8 cellular contexts compared by ENCODE assay signal in genomic region chr19:41575998-41576397, GRCh38.
DNase-seq lines count a peak whose midpoint lies in the region; ATAC-seq and TF ChIP-seq lines count a peak whose summit lies in the region.

CEACAM21 (plus strand) TSS chr19:41576166; CDS start chr19:41576275, 109 bp downstream.

- H3K9ac ChIP-seq in SK-N-MC (ENCODE audit: insufficient read length) = no peak within 1 kb of the TSS

- H3K9me3 ChIP-seq in SK-N-MC (ENCODE audit: low read depth, low read length) = no peaks in the 10 kb centered on the region

- peak; percentile 39 for DNase-seq in activated gamma-delta T cell treated with Interleukin-2 at 50 U/mL for 16 hours
- no peak for DNase-seq in activated gamma-delta T cell (lab: John Stamatoyannopoulos, UW)
- no peak for DNase-seq in SK-N-MC (ENCODE audit: low read depth, low spot score)
- DNase-seq in central memory CD4-positive, alpha-beta T cell = peak; percentile 32
- no peak for DNase-seq in HEK293T (ENCODE audit: extremely low spot score)

- CTCF ChIA-PET in HEK293T (lab: Yijun Ruan, JAX) = no interaction called here

- POLR2A ChIA-PET in HEK293T (lab: Yijun Ruan, JAX) = no interaction called here

- peak within 1 kb of the TSS; percentile 53 for H3K4me3 ChIP-seq in SK-N-MC
- H3K4me3 ChIP-seq in skin epidermis = peak within 1 kb of the TSS in 1 of 7 experiments; percentile 10

- H3K36me3 ChIP-seq in SK-N-MC (ENCODE audit: insufficient read depth, low read length) = no peaks in the 10 kb centered on the region

- ATAC-seq in HG03095 (IDR thresholded peaks at IDR 0.05; ENCODE audit: unreplicated experiment) = no peak
- no peak for ATAC-seq in GM21360 (IDR thresholded peaks at IDR 0.05; ENCODE audit: unreplicated experiment)

- H3K27ac ChIP-seq in SK-N-MC (no peak within 1 kb of the TSS), skin epidermis (peak within 1 kb of the TSS in 14 of 21 experiments; percentile 5 to 89 (median 56))

TF ChIP-seq in HEK293T, 16 proteins besides CTCF, POLR2A, EP300 and RAD21:
- no peak for TF ChIP-seq L3MBTL2 (conservative IDR thresholded peaks at IDR 0.05)
- no peak for TF ChIP-seq PKNOX1 (IDR thresholded peaks at IDR 0.05)
- TF ChIP-seq TARDBP (IDR thresholded peaks at IDR 0.05) = no peak
- no peak for TF ChIP-seq ELF4 (IDR thresholded peaks at IDR 0.05)
- no peak for TF ChIP-seq BHLHE40 (IDR thresholded peaks at IDR 0.05; ENCODE audit: borderline replicate concordance)

Comparison
In these comparisons a context has a peak if more than half of its experiments do, and no peak if none do; other contexts are left out.
1. DNase-seq: peak in activated gamma-delta T cell treated with Interleukin-2 at 50 U/mL for 16 hours (single experiment) and central memory CD4-positive, alpha-beta T cell (single experiment); none in activated gamma-delta T cell (single experiment), SK-N-MC (single experiment) and HEK293T (single experiment).